16 cellular contexts compared by ENCODE assay signal in genomic region chr10:132234860-132235259, GRCh38. TPM values are rescaled to one million over a fixed set of nuclear protein-coding genes. Genes with fewer than 3 reads are reported as not detected.
A peak's percentile ranks its signal among the peaks of the same experiment; 100 is the strongest.
DNase-seq lines count a peak whose midpoint lies in the region; ATAC-seq and TF ChIP-seq lines count a peak whose summit lies in the region.
"Had no signal": no experiment of that assay in that cellular context is flagged by ENCODE, and none has a peak within 500 bp of the region (broad histone marks: within the 10 kb centered on the region; RNA-seq: fewer than 3 reads in every experiment).

No MANE protein-coding gene starts in this region.

- no peak overlapping the region for H2BK15ac ChIP-seq in mesenchymal stem cell (ENCODE audit: low read depth, poor library complexity, severe bottlenecking)

- CTCF ChIA-PET in HEK293 (lab: Yijun Ruan, JAX): interaction anchor here (0.6 to 0.7 kb wide), 2 partner anchors 10 to 212 kb away, joined by 3 to 4 read pairs; no protein-coding TSS in a partner anchor

- DNase-seq in mesenchymal stem cell (no peak), Right ventricle myocardium inferior (ENCODE audit: missing footprints) (no peak)
- DNase-seq: CD4-positive, alpha-beta T cell; CD8-positive, alpha-beta memory T cell; DMS 273 treated with DMSO at 0.1 percent for 48 hours; DMS79; EL; GDM1; GOT3; HCEC 1CT had no signal

- no peak overlapping the region for H3K14ac ChIP-seq in mesenchymal stem cell (ENCODE audit: low read length in 2 of 2)

- no peak overlapping the region for H4K8ac ChIP-seq in mesenchymal stem cell (ENCODE audit: low read length)

- peaks cover 0 to 84% (median 23%) of the 10 kb centered on the region in 11 experiments; a peak in 12 of 22 replicates for H4K20me1 ChIP-seq in BLaER1 treated with 17β-estradiol and CSF1 and Interleukin-3, amounts not matched to agents 10 nM and 100 nM

- peaks cover 0 to 82% (median 0%) of the 10 kb centered on the region in 11 experiments; a peak in 9 of 22 replicates for H3K27me3 ChIP-seq in BLaER1 treated with 17β-estradiol and CSF1 and Interleukin-3, amounts not matched to agents 10 nM and 100 nM
- H3K27me3 ChIP-seq in mesenchymal stem cell (ENCODE audit: control insufficient read depth in 1 of 2, insufficient read depth in 1 of 2, low read length in 2 of 2): peaks cover 0 to 7% of the 10 kb centered on the region in 2 experiments

- H3K4me2 ChIP-seq in BLaER1 treated with 17β-estradiol and CSF1 and Interleukin-3, amounts not matched to agents 10 nM and 100 nM: peak overlapping the region in 9 of 11 experiments; percentile 81 to 94 (median 88); a peak in 18 of 22 replicates
- H3K4me2 ChIP-seq in mesenchymal stem cell (ENCODE audit: low read length, poor library complexity, severe bottlenecking): no peak overlapping the region

- POLR2A ChIA-PET in HEK293 (lab: Yijun Ruan, JAX): no interaction called here

- intact Hi-C loops in Right ventricle myocardium inferior (cut with DNase I): no loop called here

- H2AFZ ChIP-seq in mesenchymal stem cell (ENCODE audit: low read depth, low read length): no peak overlapping the region

- peak overlapping the region; percentile 45 for H4K91ac ChIP-seq in mesenchymal stem cell (ENCODE audit: low read length)

- no peaks in the 10 kb centered on the region for H3K79me1 ChIP-seq in mesenchymal stem cell (replicated peaks; ENCODE audit: low read length, poor library complexity, severe bottlenecking)

- no peak overlapping the region for H2AK5ac ChIP-seq in mesenchymal stem cell (ENCODE audit: low read length, severe bottlenecking)

- H3K23ac ChIP-seq in mesenchymal stem cell (ENCODE audit: low read length in 2 of 2): no peak overlapping the region

- no peak overlapping the region for H3K9ac ChIP-seq in BLaER1 treated with 17β-estradiol and CSF1 and Interleukin-3, amounts not matched to agents 10 nM and 100 nM
- no peak overlapping the region for H3K9ac ChIP-seq in mesenchymal stem cell (ENCODE audit: low read length)

- no peak for TF ChIP-seq CTCF in HEK293 (tag by site-specific recombination; IDR thresholded peaks at IDR 0.05)

- no peak overlapping the region for H2BK5ac ChIP-seq in mesenchymal stem cell (ENCODE audit: low read depth, low read length, poor library complexity, severe bottlenecking)

- no peak overlapping the region for H2BK12ac ChIP-seq in mesenchymal stem cell (ENCODE audit: low read length in 2 of 2)

- no peak overlapping the region for H3K4me3 ChIP-seq in BLaER1 treated with 17β-estradiol and CSF1 and Interleukin-3, amounts not matched to agents 10 nM and 100 nM
- H3K4me3 ChIP-seq in HEK293 (ENCODE audit: low read depth, low read length) (no peak overlapping the region), mesenchymal stem cell (ENCODE audit: insufficient read depth in 1 of 2, low read depth in 1 of 2, low read length in 2 of 2) (no peak overlapping the region)
- H3K4me3 ChIP-seq: GM12878 had no signal

- H3K9me3 ChIP-seq in BLaER1 treated with 17β-estradiol and CSF1 and Interleukin-3, amounts not matched to agents 10 nM and 100 nM (replicated peaks in 1 of 11): no peaks in the 10 kb centered on the region
- H3K9me3 ChIP-seq in HEK293 (ENCODE audit: control insufficient read depth, insufficient read depth, low read depth, low read length) (no peaks in the 10 kb centered on the region), mesenchymal stem cell (ENCODE audit: control insufficient read depth, low read length) (no peaks in the 10 kb centered on the region)

- no peak overlapping the region for H3K4ac ChIP-seq in mesenchymal stem cell (ENCODE audit: low read depth in 1 of 2, low read length in 2 of 2)

- no peaks in the 10 kb centered on the region for H3K36me3 ChIP-seq in BLaER1 treated with 17β-estradiol and CSF1 and Interleukin-3, amounts not matched to agents 10 nM and 100 nM
- H3K36me3 ChIP-seq in HEK293 (ENCODE audit: control insufficient read depth in 2 of 2, insufficient read depth in 1 of 2, low read length in 2 of 2): no peaks in the 10 kb centered on the region
- peaks cover 3 to 8% of the 10 kb centered on the region in 2 experiments for H3K36me3 ChIP-seq in mesenchymal stem cell (ENCODE audit: control insufficient read depth in 1 of 2, insufficient read depth in 2 of 2, low read depth in 1 of 2, low read length in 2 of 2)

- H3K4me1 ChIP-seq in BLaER1 treated with 17β-estradiol and CSF1 and Interleukin-3, amounts not matched to agents 10 nM and 100 nM: peaks cover 64 to 100% (median 98%) of the 10 kb centered on the region in 10 experiments
- no peaks in the 10 kb centered on the region for H3K4me1 ChIP-seq in HEK293 (ENCODE audit: control insufficient read depth, insufficient read depth, low read length)
- H3K4me1 ChIP-seq in mesenchymal stem cell (ENCODE audit: control insufficient read depth, insufficient read depth, low read depth, low read length): peaks cover 3% of the 10 kb centered on the region

- no peak overlapping the region for H3K27ac ChIP-seq in BLaER1 treated with 17β-estradiol and CSF1 and Interleukin-3, amounts not matched to agents 10 nM and 100 nM
- H3K27ac ChIP-seq in HEK293 (ENCODE audit: extremely low read depth, low read depth, low read length) (no peak overlapping the region), mesenchymal stem cell (ENCODE audit: low read length, poor library complexity, severe bottlenecking) (no peak overlapping the region)

- WGBS in mesenchymal stem cell: 92% methylated on average over 6 of the region's 6 CpGs

- ATAC-seq in HG02759 (IDR thresholded peaks at IDR 0.05; ENCODE audit: unreplicated experiment): no peak
- ATAC-seq in Right ventricle myocardium inferior: no peak
- ATAC-seq in GM21576 (IDR thresholded peaks at IDR 0.05; ENCODE audit: unreplicated experiment): no peak
- ATAC-seq: GM12878 had no signal

- H2BK120ac ChIP-seq in mesenchymal stem cell (ENCODE audit: low read depth, low read length): no peak overlapping the region

- H3K18ac ChIP-seq in mesenchymal stem cell (ENCODE audit: low read depth in 1 of 2, low read length in 2 of 2): no peak overlapping the region

TF ChIP-seq in HEK293, 187 proteins besides CTCF, POLR2A, EP300 and RAD21:
- TF ChIP-seq ZNF768 (tag by site-specific recombination; IDR thresholded peaks at IDR 0.05): no peak
- TF ChIP-seq ZNF18 (tag by site-specific recombination; IDR thresholded peaks at IDR 0.05): peak; percentile 100
- no peak for TF ChIP-seq ZNF354C (tag by site-specific recombination; IDR thresholded peaks at IDR 0.05; ENCODE audit: borderline replicate concordance, low read depth)

RNA-seq across cellular contexts. Expression of gene DPYSL4, which starts 48.1 kb away (rescaled TPM):
- polyA plus RNA-seq in mesenchymal stem cell (2013, experiment 1 of 2): 3.9 TPM
- polyA plus RNA-seq in mesenchymal stem cell (2013, experiment 2 of 2): 3.5 TPM
- 24.9 TPM for total RNA-seq in Right ventricle myocardium inferior
- polyA plus RNA-seq: CD14-positive monocyte; CD8-positive, alpha-beta memory T cell had no signal
